Comparison of ENCODE assay signal across 2 cellular contexts in genomic region chr7:66190504-66190857, GRCh38.
TF ChIP-seq lines count a peak whose summit lies in the region.

No MANE protein-coding gene starts in this region.

TF ChIP-seq in GM23338, 12 proteins besides CTCF, POLR2A, EP300 and RAD21 (continued from another document):
- no peak for TF ChIP-seq REST (IDR thresholded peaks at IDR 0.05; ENCODE audit: unreplicated experiment)
- no peak for TF ChIP-seq ETS1 (IDR thresholded peaks at IDR 0.05)
- no peak for TF ChIP-seq POLR2AphosphoS5 (IDR thresholded peaks at IDR 0.05; ENCODE audit: low read depth)
TF ChIP-seq in GM23338: peak in this region for 0.

TF ChIP-seq in HepG2, 621 proteins besides CTCF, POLR2A, EP300 and RAD21 (continued from another document):
- no peak for TF ChIP-seq ZKSCAN1 (IDR thresholded peaks at IDR 0.05; ENCODE audit: low read length)
- TF ChIP-seq PATZ1 (CRISPR knock-in tag; IDR thresholded peaks at IDR 0.05), result no peak
- TF ChIP-seq IKZF5 (CRISPR knock-in tag; IDR thresholded peaks at IDR 0.05), result no peak
- no peak for TF ChIP-seq ZNF318 (CRISPR knock-in tag; IDR thresholded peaks at IDR 0.05)
- no peak for TF ChIP-seq ZNF670 (CRISPR knock-in tag; IDR thresholded peaks at IDR 0.05; ENCODE audit: borderline replicate concordance)
TF ChIP-seq in HepG2: peak in this region for 0.
